ENCODE assay signal across 20 cellular contexts in genomic region chr21:15379776-15380175, GRCh38.
"Had no signal": no experiment of that assay in that cellular context is flagged by ENCODE, and none has a peak within 500 bp of the region (broad histone marks: within the 10 kb centered on the region; RNA-seq: fewer than 3 reads in every experiment).

No MANE protein-coding gene starts in this region.

- H3K27me3 ChIP-seq: gastroesophageal sphincter, heart left ventricle, tibial artery had no signal

- DNase-seq: activated CD4-positive, alpha-beta memory T cell treated with anti-CD3 and anti-CD28 coated beads, Interleukin-2, amount 10 ng/mL, durations not matched to agents 7 days and 5 days; activated CD4-positive, alpha-beta T cell treated with anti-CD3 and anti-CD28 coated beads for 48 hours; activated CD4-positive, CD25-positive, alpha-beta regulatory T cell; activated effector memory CD4-positive, alpha-beta T cell treated with Interleukin-2 at 50 U/mL for 16 hours; activated naive CD4-positive, alpha-beta T cell treated with anti-CD3 and anti-CD28 coated beads for 36 hours; activated naive CD8-positive, alpha-beta T cell treated with anti-CD3 and anti-CD28 coated beads, Interleukin-2, amount 10 ng/mL, durations not matched to agents 7 days and 5 days; activated T-cell treated with anti-CD3 and anti-CD28 coated beads, Interleukin-2, amount 50 U/mL, for 72 hours; amniotic stem cell; effector CD8-positive, alpha-beta T cell; heart left ventricle; lower lobe of right lung; naive thymus-derived CD4-positive, alpha-beta T cell; occipital lobe; small intestine; stimulated activated CD4-positive, alpha-beta T cell treated with anti-CD3 and anti-CD28 coated beads, Interleukin-2, amount 100 ng/mL, for 24 hours; stimulated activated naive CD8-positive, alpha-beta T cell treated with anti-CD3 and anti-CD28 coated beads, Interleukin-15, amount 100 ng/mL, for 72 hours; T-helper 17 cell; tibial artery had no signal

- H3K4me1 ChIP-seq: gastroesophageal sphincter, heart left ventricle, lower lobe of right lung, tibial artery had no signal

- H3K36me3 ChIP-seq: gastroesophageal sphincter, heart left ventricle, lower lobe of right lung, tibial artery had no signal

- H3K27ac ChIP-seq: gastroesophageal sphincter, heart left ventricle, lower lobe of right lung, tibial artery had no signal

- H3K9me3 ChIP-seq: lower lobe of right lung had no signal

- FAIRE-seq: keratinocyte, small intestine had no signal

- H3K4me3 ChIP-seq: gastroesophageal sphincter, heart left ventricle, lower lobe of right lung, tibial artery had no signal
